In genomic region chr1:200971955-200972711, GRCh38 we compare ENCODE assay signal across 8 cellular contexts. TPM values are rescaled to one million over a fixed set of nuclear protein-coding genes. Genes with fewer than 3 reads are reported as not detected.
A peak's percentile ranks its signal among the peaks of the same experiment; 100 is the strongest.
DNase-seq lines count a peak whose midpoint lies in the region; ATAC-seq, FAIRE-seq and TF ChIP-seq lines count a peak whose summit lies in the region.

No MANE protein-coding gene starts in this region.

- no peak for FAIRE-seq in D721Med (lab: Jason Lieb, UNC)

- no peak for TF ChIP-seq EP300 in SK-N-SH (IDR thresholded peaks at IDR 0.05; ENCODE audit: borderline replicate concordance in 1 of 2, low read depth in 1 of 2, low read length in 1 of 2)

- H3K27ac ChIP-seq in KMS-11 (no peak overlapping the region), SK-N-SH (ENCODE audit: low read depth in 2 of 2, low read length in 1 of 2) (no peak overlapping the region)

- CTCF ChIA-PET in SK-N-SH (lab: Yijun Ruan, JAX): interaction anchor here (0.6 to 9.6 kb wide), 75 partner anchors 9 to 507 kb away, joined by 3 to 277 read pairs (median 6); partner anchors contain the start of genes CACNA1S, INAVA, KIF14 and KIF21B

- WGBS in SK-N-SH (ENCODE audit: low lambda C conversion rate): 31% methylated on average over 25 of the region's 34 CpGs

- H3K27me3 ChIP-seq in KMS-11 (ENCODE audit: insufficient read depth, low read depth): no peaks in the 10 kb centered on the region
- no peaks in the 10 kb centered on the region for H3K27me3 ChIP-seq in SK-N-SH (ENCODE audit: insufficient read depth)
- H3K27me3 ChIP-seq in adipocyte (replicated peaks; ENCODE audit: control insufficient read depth, insufficient read depth, low read length): peaks cover 4% of the 10 kb centered on the region

- POLR2A ChIA-PET in SK-N-SH (lab: Yijun Ruan, JAX): interaction anchor here (0.9 to 1.4 kb wide), 3 partner anchors 81 to 142 kb away, joined by 3 read pairs; no protein-coding TSS in a partner anchor

- H3K79me2 ChIP-seq in KMS-11 (ENCODE audit: insufficient read depth, low read depth): no peaks in the 10 kb centered on the region
- no peaks in the 10 kb centered on the region for H3K79me2 ChIP-seq in SK-N-SH (ENCODE audit: insufficient read depth)

- H3K4me1 ChIP-seq in KMS-11 (ENCODE audit: low read depth, poor library complexity, severe bottlenecking): peaks cover 20% of the 10 kb centered on the region
- peaks cover 0 to 3% of the 10 kb centered on the region in 2 experiments; a peak in 1 of 4 replicates for H3K4me1 ChIP-seq in SK-N-SH (ENCODE audit: control insufficient read depth in 1 of 2, insufficient read depth in 2 of 2, low read depth in 1 of 2, low read length in 1 of 2)
- H3K4me1 ChIP-seq in adipocyte (ENCODE audit: control insufficient read depth, insufficient read depth, low read length): no peaks in the 10 kb centered on the region

- DNase-seq in D721Med (ENCODE audit: insufficient read length, low spot score) (peak; percentile 92), SK-N-SH (peak; percentile 92), adipocyte (ENCODE audit: low read depth) (peak; percentile 83), left ventricle myocardium superior (peak; percentile 63), sciatic nerve (ENCODE audit: low spot score) (peak; percentile 85)

- H3K4me3 ChIP-seq in KMS-11 (IDR thresholded peaks at IDR 0.05; ENCODE audit: insufficient read depth, low read depth, low read length): no peak overlapping the region
- H3K4me3 ChIP-seq in SK-N-SH (ENCODE audit: low read depth in 2 of 2, low read length in 1 of 2): peak overlapping the region; percentile 9 to 29; a peak in 2 of 4 replicates
- H3K4me3 ChIP-seq in adipocyte (ENCODE audit: low read length): no peak overlapping the region

- no peak overlapping the region for H3K4me2 ChIP-seq in KMS-11
- peak overlapping the region; percentile 68; the same call in 1 of the 2 replicates for H3K4me2 ChIP-seq in SK-N-SH

- H4K20me1 ChIP-seq in KMS-11 (ENCODE audit: insufficient read depth) (no peaks in the 10 kb centered on the region), SK-N-SH (ENCODE audit: insufficient read depth) (no peaks in the 10 kb centered on the region)

- ATAC-seq in left ventricle myocardium superior: peak; percentile 46
- ATAC-seq in sciatic nerve: peak; percentile 55
- ATAC-seq in HG03097 (IDR thresholded peaks at IDR 0.05; ENCODE audit: low FRiP score, unreplicated experiment): no peak
- no peak for ATAC-seq in GM18868 (IDR thresholded peaks at IDR 0.05; ENCODE audit: unreplicated experiment)

- intact Hi-C loops in left ventricle myocardium superior (cut with micrococcal nuclease): loop anchor here (5.0 to 10.0 kb wide), 2 partner anchors 70 to 197 kb away; no protein-coding TSS in a partner anchor
- intact Hi-C loops in sciatic nerve (cut with DNase I): loop anchor here (2.0 to 5.0 kb wide), 2 partner anchors 71 to 140 kb away; partner anchors contain the start of gene CACNA1S

- H3K9me3 ChIP-seq in SK-N-SH (no peaks in the 10 kb centered on the region), adipocyte (ENCODE audit: control insufficient read depth, low read length) (no peaks in the 10 kb centered on the region)

- H3K36me3 ChIP-seq in KMS-11 (ENCODE audit: insufficient read depth): no peaks in the 10 kb centered on the region
- H3K36me3 ChIP-seq in SK-N-SH (replicated peaks in 1 of 2; ENCODE audit: control insufficient read depth in 1 of 2, insufficient read depth in 2 of 2, low read length in 1 of 2): no peaks in the 10 kb centered on the region
- no peaks in the 10 kb centered on the region for H3K36me3 ChIP-seq in adipocyte (ENCODE audit: control insufficient read depth, insufficient read depth, low read length, severe bottlenecking)

- peak; percentile 87 for TF ChIP-seq RAD21 in SK-N-SH (IDR thresholded peaks at IDR 0.05; ENCODE audit: low read length)

- H2AFZ ChIP-seq in KMS-11 (ENCODE audit: low read depth) (no peak overlapping the region), SK-N-SH (ENCODE audit: low read depth) (no peak overlapping the region)

- H3F3A ChIP-seq in SK-N-SH (replicated peaks; ENCODE audit: insufficient read depth): no peaks in the 10 kb centered on the region

- H3K9me2 ChIP-seq in SK-N-SH: no peaks in the 10 kb centered on the region

- H3K9ac ChIP-seq in KMS-11: no peak overlapping the region
- no peak overlapping the region for H3K9ac ChIP-seq in SK-N-SH
- no peak overlapping the region for H3K9ac ChIP-seq in adipocyte (ENCODE audit: low read length)

- TF ChIP-seq CTCF in D721Med (IDR thresholded peaks at IDR 0.05; ENCODE audit: insufficient read depth, missing control alignments) (peak; percentile 81), KMS-11 (conservative IDR thresholded peaks at IDR 0.05; ENCODE audit: low read depth, low read length) (peak; percentile 96), SK-N-SH (IDR thresholded peaks at IDR 0.05) (peak; percentile 79)

TF ChIP-seq in SK-N-SH, 30 proteins besides CTCF, POLR2A, EP300 and RAD21:
- no peak for TF ChIP-seq RCOR1 (IDR thresholded peaks at IDR 0.05; ENCODE audit: low read length)
- no peak for TF ChIP-seq TEAD4 (IDR thresholded peaks at IDR 0.05; ENCODE audit: borderline replicate concordance, insufficient read depth)
- no peak for TF ChIP-seq FOXM1 (IDR thresholded peaks at IDR 0.05; ENCODE audit: low read depth)
- TF ChIP-seq GATA2 (CRISPR knock-in tag; IDR thresholded peaks at IDR 0.05): no peak
- no peak for TF ChIP-seq ELF1 (IDR thresholded peaks at IDR 0.05)
- no peak for TF ChIP-seq USF1 (IDR thresholded peaks at IDR 0.05; ENCODE audit: borderline replicate concordance, low read depth)
- TF ChIP-seq SMC3 (IDR thresholded peaks at IDR 0.05; ENCODE audit: low read depth, low read length): peak; percentile 82

RNA-seq across cellular contexts. Expression of gene KIF21B, which starts 51.4 kb away (rescaled TPM):
- polyA plus RNA-seq in SK-N-SH (2012; rRNA removed): 0.24 and 0.26 TPM in 2 replicates
- polyA plus RNA-seq in SK-N-SH (2012; cell fraction: cytosol; rRNA removed): 0.08 and 0.14 TPM in 2 replicates
- 0.50 and 0.63 TPM in 2 replicates for polyA plus RNA-seq in SK-N-SH (2012; cell fraction: nucleus; rRNA removed)
- 0.45 TPM for total RNA-seq in left ventricle myocardium superior
- total RNA-seq in sciatic nerve: 3.7 TPM

Comparison
In these comparisons a context has a peak if more than half of its experiments do, and no peak if none do; other contexts are left out.
1. H3K4me3 ChIP-seq: peak in SK-N-SH (2 of 2); none in KMS-11 (single experiment) and adipocyte (single experiment).
2. ATAC-seq: peak in left ventricle myocardium superior (single experiment) and sciatic nerve (single experiment); none in HG03097 (single experiment) and GM18868 (single experiment).
3. Peak in every context shown above with its lines, with median percentiles within 50 percentile points of each other: DNase-seq and CTCF ChIP-seq.